In genomic region chrX:45851434-45851991, GRCh38 we compare ENCODE assay signal across 8 cellular contexts.
DNase-seq lines count a peak whose midpoint lies in the region; ATAC-seq and TF ChIP-seq lines count a peak whose summit lies in the region.

No MANE protein-coding gene starts in this region.

- H3K36me3 ChIP-seq in SK-N-SH (replicated peaks in 1 of 2; ENCODE audit: control insufficient read depth in 1 of 2, insufficient read depth in 2 of 2, low read length in 1 of 2): peaks cover 0 to 10% of the 10 kb centered on the region in 2 experiments

- peak; percentile 51 to 82 for DNase-seq in NCI-H2081 (lab: John Stamatoyannopoulos, UW)
- no peak for DNase-seq in NCI-H2081 treated with DMSO at 0.1 percent for 48 hours (lab: John Stamatoyannopoulos, UW)
- DNase-seq in SK-N-SH: peak; percentile 15
- peak; percentile 14 for DNase-seq in activated naive CD8-positive, alpha-beta T cell treated with anti-CD3 and anti-CD28 coated beads, Interleukin-2, amount 50 U/mL, for 16 hours (ENCODE audit: low read depth, low spot score)
- peak; percentile 69 for DNase-seq in iPS-NIHi11 (ENCODE audit: low spot score)
- DNase-seq in stimulated activated CD4-positive, alpha-beta T cell treated with anti-CD3 and anti-CD28 coated beads, Interleukin-12 subunit alpha, Interleukin-12 subunit beta, amount 100 ng/mL, for 4 hours: peak; percentile 62
- DNase-seq in HPDE6-E6E7 (ENCODE audit: extremely low spot score): no peak

- H3K9ac ChIP-seq in SK-N-SH: peak overlapping the region; percentile 82

- H3F3A ChIP-seq in SK-N-SH (replicated peaks; ENCODE audit: insufficient read depth): peaks cover 8% of the 10 kb centered on the region

- no peak overlapping the region for H2AFZ ChIP-seq in SK-N-SH (ENCODE audit: low read depth)

- H3K4me2 ChIP-seq in SK-N-SH: peak overlapping the region; percentile 63

- peaks cover 49% of the 10 kb centered on the region for H3K79me2 ChIP-seq in SK-N-SH (ENCODE audit: insufficient read depth)

- CTCF ChIA-PET in SK-N-SH (lab: Yijun Ruan, JAX): no interaction called here

- H3K4me3 ChIP-seq in SK-N-SH (ENCODE audit: low read depth in 2 of 2, low read length in 1 of 2): peak overlapping the region; percentile 55 to 68

- peaks cover 19% of the 10 kb centered on the region; the same call in 1 of the 2 replicates for H3K27me3 ChIP-seq in SK-N-SH (ENCODE audit: insufficient read depth)

- TF ChIP-seq EP300 in SK-N-SH (IDR thresholded peaks at IDR 0.05; ENCODE audit: borderline replicate concordance in 1 of 2, low read depth in 1 of 2, low read length in 1 of 2): no peak

- POLR2A ChIA-PET in SK-N-SH (lab: Yijun Ruan, JAX): no interaction called here

- peak overlapping the region in 1 of 2 experiments; percentile 56; a peak in 1 of 4 replicates for H3K27ac ChIP-seq in SK-N-SH (ENCODE audit: low read depth in 2 of 2, low read length in 1 of 2)

- ATAC-seq in HG03457 (IDR thresholded peaks at IDR 0.05; ENCODE audit: unreplicated experiment): no peak

- TF ChIP-seq RAD21 in SK-N-SH (IDR thresholded peaks at IDR 0.05; ENCODE audit: low read length): no peak

- no peaks in the 10 kb centered on the region for H3K9me3 ChIP-seq in SK-N-SH

- no peaks in the 10 kb centered on the region for H3K9me2 ChIP-seq in SK-N-SH

- H4K20me1 ChIP-seq in SK-N-SH (ENCODE audit: insufficient read depth): no peaks in the 10 kb centered on the region

- WGBS in SK-N-SH (ENCODE audit: low lambda C conversion rate): 3% methylated on average over 19 of the region's 53 CpGs

- no peak for TF ChIP-seq CTCF in SK-N-SH (IDR thresholded peaks at IDR 0.05)

- peaks cover 0 to 15% of the 10 kb centered on the region in 2 experiments; a peak in 1 of 4 replicates for H3K4me1 ChIP-seq in SK-N-SH (ENCODE audit: control insufficient read depth in 1 of 2, insufficient read depth in 2 of 2, low read depth in 1 of 2, low read length in 1 of 2)

TF ChIP-seq in SK-N-SH, 30 proteins besides CTCF, POLR2A, EP300 and RAD21:
- no peak for TF ChIP-seq ELF1 (IDR thresholded peaks at IDR 0.05)
- no peak for TF ChIP-seq RXRA (IDR thresholded peaks at IDR 0.05; ENCODE audit: borderline replicate concordance, low read depth)
- peak; percentile 33; the same call in 1 of the 2 replicates for TF ChIP-seq TAF1 (IDR thresholded peaks at IDR 0.05; ENCODE audit: borderline replicate concordance, low read depth, low read length)
- no peak for TF ChIP-seq IRF3 (IDR thresholded peaks at IDR 0.05; ENCODE audit: low read depth, low read length)
- TF ChIP-seq USF2 (IDR thresholded peaks at IDR 0.05; ENCODE audit: borderline replicate concordance, low read depth, low read length): no peak
- TF ChIP-seq, protein P1, sequence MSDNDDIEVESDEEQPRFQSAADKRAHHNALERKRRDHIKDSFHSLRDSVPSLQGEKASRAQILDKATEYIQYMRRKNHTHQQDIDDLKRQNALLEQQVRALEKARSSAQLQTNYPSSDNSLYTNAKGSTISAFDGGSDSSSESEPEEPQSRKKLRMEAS (IDR thresholded peaks at IDR 0.05; ENCODE audit: low read depth): peak; percentile 62
- TF ChIP-seq JUND (IDR thresholded peaks at IDR 0.05): no peak

Comparison
In these comparisons a context has a peak if more than half of its experiments do, and no peak if none do; other contexts are left out.
1. DNase-seq: peak in NCI-H2081 (2 of 2), SK-N-SH (single experiment), activated naive CD8-positive, alpha-beta T cell treated with anti-CD3 and anti-CD28 coated beads, Interleukin-2, amount 50 U/mL, for 16 hours (single experiment), iPS-NIHi11 (single experiment) and stimulated activated CD4-positive, alpha-beta T cell treated with anti-CD3 and anti-CD28 coated beads, Interleukin-12 subunit alpha, Interleukin-12 subunit beta, amount 100 ng/mL, for 4 hours (single experiment); none in NCI-H2081 treated with DMSO at 0.1 percent for 48 hours (single experiment) and HPDE6-E6E7 (single experiment).